17 cellular contexts compared by ENCODE assay signal in genomic region chr4:100820249-100820648, GRCh38.
DNase-seq lines count a peak whose midpoint lies in the region; ATAC-seq and TF ChIP-seq lines count a peak whose summit lies in the region.
"Had no signal": no experiment of that assay in that cellular context is flagged by ENCODE, and none has a peak within 500 bp of the region (broad histone marks: within the 10 kb centered on the region; RNA-seq: fewer than 3 reads in every experiment).

No MANE protein-coding gene starts in this region.

- H3F3A ChIP-seq in GM23338 (replicated peaks; ENCODE audit: low read depth) = no peaks in the 10 kb centered on the region

- H3K9me2 ChIP-seq in GM23338 (ENCODE audit: insufficient read depth) = no peaks in the 10 kb centered on the region

- H3K27ac Mint-ChIP-seq in GM23338 = no peak overlapping the region
- H3K27ac Mint-ChIP-seq: B cell; CD4-positive, CD25-positive, alpha-beta regulatory T cell; CD8-positive, alpha-beta T cell had no signal

- H3K4me1 Mint-ChIP-seq in GM23338 = peaks cover 9% of the 10 kb centered on the region
- H3K4me1 Mint-ChIP-seq: B cell had no signal

- H3K27ac ChIP-seq in GM23338 (ENCODE audit: low read depth) (no peak overlapping the region), caudate nucleus (ENCODE audit: low read depth, low read length) (peak overlapping the region; percentile 67)
- H3K27ac ChIP-seq: 22Rv1, BLaER1, C4-2B had no signal

- DNase-seq in GM23338 (ENCODE audit: low spot score) (no peak), caudate nucleus (lab: John Stamatoyannopoulos, UW) (peak in 4 of 61 donors; percentile 1 to 41 (median 10)), putamen (ENCODE audit: low spot score) (peak; percentile 60), HAP-1 (ENCODE audit: low spot score in 2 of 2) (no peak), posterior vena cava (ENCODE audit: low spot score) (no peak)
- DNase-seq: Caco-2; CD4-positive, CD25-positive, alpha-beta regulatory T cell; CD8-positive, alpha-beta T cell; DMS153; DND-41; GOT3; HCEC 1CT had no signal

- H3K4me3 Mint-ChIP-seq in GM23338 = no peak overlapping the region
- H3K4me3 Mint-ChIP-seq: B cell; CD4-positive, CD25-positive, alpha-beta regulatory T cell; CD8-positive, alpha-beta T cell had no signal

- no peaks in the 10 kb centered on the region for H3K27me3 ChIP-seq in GM23338 (ENCODE audit: insufficient read depth)
- no peaks in the 10 kb centered on the region for H3K27me3 ChIP-seq in HAP-1 (ENCODE audit: low read depth)
- H3K27me3 ChIP-seq: BLaER1 had no signal

- H3K4me3 ChIP-seq in GM23338 (no peak overlapping the region), HAP-1 (no peak overlapping the region)
- H3K4me3 ChIP-seq: BLaER1 had no signal

- no peaks in the 10 kb centered on the region for H3K79me2 ChIP-seq in GM23338 (replicated peaks; ENCODE audit: insufficient read depth)

- in situ Hi-C loops in HAP-1 (cut with MboI; ENCODE audit: low sequenced_read_pairs) = no loop called here

- intact Hi-C loops in posterior vena cava (cut with DNase I) = loop anchor here in 1 of 2 donors (5.0 kb wide), 1 partner anchor 1093 kb away; no protein-coding TSS in a partner anchor

- no peak overlapping the region for H3K4me2 ChIP-seq in GM23338
- H3K4me2 ChIP-seq: BLaER1 had no signal

- no peaks in the 10 kb centered on the region for H4K20me1 ChIP-seq in GM23338 (replicated peaks; ENCODE audit: insufficient read depth)
- H4K20me1 ChIP-seq: BLaER1 had no signal

- H3K4me1 ChIP-seq in GM23338 (ENCODE audit: insufficient read depth) = peaks cover 13% of the 10 kb centered on the region
- peaks cover 18% of the 10 kb centered on the region for H3K4me1 ChIP-seq in HAP-1
- H3K4me1 ChIP-seq: BLaER1, Caco-2 had no signal

- no peaks in the 10 kb centered on the region for H3K36me3 Mint-ChIP-seq in GM23338 (ENCODE audit: low read depth)
- H3K36me3 Mint-ChIP-seq: CD4-positive, CD25-positive, alpha-beta regulatory T cell; CD8-positive, alpha-beta T cell had no signal

- H3K9me3 Mint-ChIP-seq in GM23338 = no peaks in the 10 kb centered on the region
- H3K9me3 Mint-ChIP-seq: CD8-positive, alpha-beta T cell had no signal

- peak overlapping the region; percentile 69; the same call in 1 of the 2 replicates for H2AFZ ChIP-seq in GM23338

- TF ChIP-seq CTCF in GM23338 (conservative IDR thresholded peaks at IDR 0.05; ENCODE audit: low read depth in 2 of 2) = no peak

- H3K36me3 ChIP-seq in GM23338 (ENCODE audit: insufficient read depth) = no peaks in the 10 kb centered on the region
- no peaks in the 10 kb centered on the region for H3K36me3 ChIP-seq in HAP-1 (replicated peaks)
- H3K36me3 ChIP-seq: BLaER1 had no signal

- H3K27me3 Mint-ChIP-seq in GM23338 (ENCODE audit: insufficient read depth, low read depth, poor library complexity) = no peaks in the 10 kb centered on the region
- H3K27me3 Mint-ChIP-seq: B cell; CD4-positive, CD25-positive, alpha-beta regulatory T cell had no signal

- H3K9me3 ChIP-seq in HAP-1 = no peaks in the 10 kb centered on the region
- H3K9me3 ChIP-seq: BLaER1, Caco-2 had no signal

- ATAC-seq in GM23338 = no peak
- no peak for ATAC-seq in HG02642 (IDR thresholded peaks at IDR 0.05; ENCODE audit: poor library complexity, unreplicated experiment)
- ATAC-seq: CD8-positive, alpha-beta T cell had no signal

TF ChIP-seq in GM23338, 12 proteins besides CTCF, POLR2A, EP300 and RAD21 (continues in another document):
- TF ChIP-seq POLR2AphosphoS5 (IDR thresholded peaks at IDR 0.05; ENCODE audit: low read depth) (no peak), ETS1 (IDR thresholded peaks at IDR 0.05) (no peak), ZNF462 (CRISPR knock-in tag; IDR thresholded peaks at IDR 0.05) (no peak), NANOG (IDR thresholded peaks at IDR 0.05; ENCODE audit: borderline replicate concordance) (no peak), EZH2 (IDR thresholded peaks at IDR 0.05; ENCODE audit: low read depth, unreplicated experiment) (no peak)
